Comparison of ENCODE assay signal across 22 cellular contexts in genomic region chr9:69190866-69191672, GRCh38. TPM values are rescaled to one million over a fixed set of nuclear protein-coding genes. Genes with fewer than 3 reads are reported as not detected.
A peak's percentile ranks its signal among the peaks of the same experiment; 100 is the strongest.
DNase-seq lines count a peak whose midpoint lies in the region; ATAC-seq and TF ChIP-seq lines count a peak whose summit lies in the region.
"Had no signal": no experiment of that assay in that cellular context is flagged by ENCODE, and none has a peak within 500 bp of the region (broad histone marks: within the 10 kb centered on the region; RNA-seq: fewer than 3 reads in every experiment).

No MANE protein-coding gene starts in this region.

- peak overlapping the region; percentile 28; the same call in 1 of the 2 replicates for H3K4me2 ChIP-seq in OCI-LY3 (ENCODE audit: low read length)
- H3K4me2 ChIP-seq: A549 had no signal

- peaks cover 35% of the 10 kb centered on the region for H3K4me1 Mint-ChIP-seq in activated CD4-positive, alpha-beta T cell treated with anti-CD3 and anti-CD28 coated beads, Interleukin-2, amount 10 ng/mL, durations not matched to agents 7 days and 5 days
- H3K4me1 Mint-ChIP-seq in activated CD4-positive, alpha-beta T cell treated with anti-CD3 and anti-CD28 coated beads for 36 hours = peaks cover 19% of the 10 kb centered on the region
- no peaks in the 10 kb centered on the region for H3K4me1 Mint-ChIP-seq in glutamatergic neuron (ENCODE audit: low read depth, unreplicated experiment)
- H3K4me1 Mint-ChIP-seq: immature natural killer cell, natural killer cell had no signal

- H3K27me3 Mint-ChIP-seq in activated CD4-positive, alpha-beta T cell treated with anti-CD3 and anti-CD28 coated beads, Interleukin-2, amount 10 ng/mL, durations not matched to agents 7 days and 5 days = no peaks in the 10 kb centered on the region
- H3K27me3 Mint-ChIP-seq in activated CD4-positive, alpha-beta T cell treated with anti-CD3 and anti-CD28 coated beads for 36 hours = no peaks in the 10 kb centered on the region
- H3K27me3 Mint-ChIP-seq in glutamatergic neuron (ENCODE audit: unreplicated experiment) = no peaks in the 10 kb centered on the region
- H3K27me3 Mint-ChIP-seq: activated naive CD8-positive, alpha-beta T cell treated with anti-CD3 and anti-CD28 coated beads for 36 hours; memory B cell; stimulated activated memory B cell treated with anti-CD40 and anti-IgM and Interleukin-4, amounts not matched to agents 10 μg/mL and 1 μg/mL and 100 μg/mL, for 72 hours had no signal

- CTCF ChIA-PET in activated CD4-positive, alpha-beta T cell treated with anti-CD3 and anti-CD28 coated beads, Interleukin-2, amount 10 ng/mL, durations not matched to agents 7 days and 5 days (lab: Charles Lee) = interaction anchor here (0.8 to 5.0 kb wide), 5 partner anchors 10 to 137 kb away, joined by 3 to 36 read pairs (median 6); no protein-coding TSS in a partner anchor
- CTCF ChIA-PET in activated CD4-positive, alpha-beta T cell treated with anti-CD3 and anti-CD28 coated beads for 36 hours (lab: Charles Lee) = interaction anchor here (0.6 to 11.6 kb wide), 8 partner anchors 13 to 227 kb away, joined by 3 to 139 read pairs (median 4); partner anchors contain the start of gene FXN

- peaks cover 4% of the 10 kb centered on the region for H3K36me3 ChIP-seq in OCI-LY3 (replicated peaks; ENCODE audit: low read depth, low read length)
- H3K36me3 ChIP-seq: brain microvascular endothelial cell had no signal

- no peak overlapping the region for H3K4me3 Mint-ChIP-seq in activated CD4-positive, alpha-beta T cell treated with anti-CD3 and anti-CD28 coated beads, Interleukin-2, amount 10 ng/mL, durations not matched to agents 7 days and 5 days
- H3K4me3 Mint-ChIP-seq in activated CD4-positive, alpha-beta T cell treated with anti-CD3 and anti-CD28 coated beads for 36 hours = no peak overlapping the region
- no peak overlapping the region for H3K4me3 Mint-ChIP-seq in glutamatergic neuron (ENCODE audit: unreplicated experiment)
- H3K4me3 Mint-ChIP-seq: activated naive CD8-positive, alpha-beta T cell treated with anti-CD3 and anti-CD28 coated beads for 36 hours; activated T-cell treated with anti-CD3 and anti-CD28 coated beads, Interleukin-2, amount 50 U/mL, for 4 hours; immature natural killer cell; memory B cell; natural killer cell; stimulated activated memory B cell treated with anti-CD40 and anti-IgM and Interleukin-4, amounts not matched to agents 10 μg/mL and 1 μg/mL and 100 μg/mL, for 72 hours had no signal

- H4K20me1 ChIP-seq in OCI-LY3 (ENCODE audit: insufficient read depth, low read length) = peaks cover 94% of the 10 kb centered on the region

- H3K27me3 ChIP-seq in OCI-LY3 (ENCODE audit: low read depth, low read length) = no peaks in the 10 kb centered on the region
- H3K27me3 ChIP-seq: brain microvascular endothelial cell had no signal

- no peaks in the 10 kb centered on the region for H3K9me3 ChIP-seq in OCI-LY3 (ENCODE audit: insufficient read depth, low read length)
- H3K9me3 ChIP-seq: A549, psoas muscle had no signal

- H3K9ac ChIP-seq in OCI-LY3 (ENCODE audit: low read length) = no peak overlapping the region

- no peak for ATAC-seq in activated CD4-positive, alpha-beta T cell treated with anti-CD3 and anti-CD28 coated beads for 36 hours
- no peak for ATAC-seq in GM18519 (IDR thresholded peaks at IDR 0.05; ENCODE audit: low FRiP score, unreplicated experiment)
- ATAC-seq: A549; activated T-cell treated with anti-CD3 and anti-CD28 coated beads, Interleukin-2, amount 50 U/mL, for 4 hours; K562; natural killer cell; psoas muscle; stimulated activated memory B cell treated with anti-CD40 and anti-IgM and Interleukin-4, amounts not matched to agents 10 μg/mL and 1 μg/mL and 100 μg/mL, for 72 hours had no signal

- H3K36me3 Mint-ChIP-seq in activated CD4-positive, alpha-beta T cell treated with anti-CD3 and anti-CD28 coated beads, Interleukin-2, amount 10 ng/mL, durations not matched to agents 7 days and 5 days (ENCODE audit: low read depth) = no peaks in the 10 kb centered on the region
- no peaks in the 10 kb centered on the region for H3K36me3 Mint-ChIP-seq in activated CD4-positive, alpha-beta T cell treated with anti-CD3 and anti-CD28 coated beads for 36 hours (ENCODE audit: low read depth)
- no peaks in the 10 kb centered on the region for H3K36me3 Mint-ChIP-seq in glutamatergic neuron (ENCODE audit: unreplicated experiment)
- H3K36me3 Mint-ChIP-seq: activated naive CD8-positive, alpha-beta T cell treated with anti-CD3 and anti-CD28 coated beads for 36 hours; immature natural killer cell; memory B cell; natural killer cell; stimulated activated memory B cell treated with anti-CD40 and anti-IgM and Interleukin-4, amounts not matched to agents 10 μg/mL and 1 μg/mL and 100 μg/mL, for 72 hours had no signal

- peak overlapping the region; percentile 48 for H3K27ac Mint-ChIP-seq in activated CD4-positive, alpha-beta T cell treated with anti-CD3 and anti-CD28 coated beads, Interleukin-2, amount 10 ng/mL, durations not matched to agents 7 days and 5 days
- H3K27ac Mint-ChIP-seq in activated CD4-positive, alpha-beta T cell treated with anti-CD3 and anti-CD28 coated beads for 36 hours = no peak overlapping the region
- H3K27ac Mint-ChIP-seq in glutamatergic neuron (ENCODE audit: unreplicated experiment) = no peak overlapping the region
- H3K27ac Mint-ChIP-seq: activated naive CD8-positive, alpha-beta T cell treated with anti-CD3 and anti-CD28 coated beads for 36 hours; memory B cell; natural killer cell; stimulated activated memory B cell treated with anti-CD40 and anti-IgM and Interleukin-4, amounts not matched to agents 10 μg/mL and 1 μg/mL and 100 μg/mL, for 72 hours had no signal

- no peak for DNase-seq in activated CD4-positive, alpha-beta T cell treated with anti-CD3 and anti-CD28 coated beads, Interleukin-2, amount 10 ng/mL, durations not matched to agents 7 days and 5 days
- DNase-seq in activated CD4-positive, alpha-beta T cell treated with anti-CD3 and anti-CD28 coated beads for 36 hours = no peak
- DNase-seq in fibroblast of villous mesenchyme (ENCODE audit: low read depth) (peak; percentile 52), glutamatergic neuron (no peak), GM10266 (ENCODE audit: extremely low spot score) (no peak)
- DNase-seq: activated naive CD8-positive, alpha-beta T cell treated with anti-CD3 and anti-CD28 coated beads for 36 hours; activated T-cell treated with anti-CD3 and anti-CD28 coated beads, Interleukin-2, amount 50 U/mL, for 4 hours; brain microvascular endothelial cell; DMS79 treated with DMSO at 0.1 percent for 48 hours; immature natural killer cell; natural killer cell; NCI-H1105; NCI-H2171; psoas muscle had no signal

- no peaks in the 10 kb centered on the region for H3K9me3 Mint-ChIP-seq in activated CD4-positive, alpha-beta T cell treated with anti-CD3 and anti-CD28 coated beads, Interleukin-2, amount 10 ng/mL, durations not matched to agents 7 days and 5 days
- no peaks in the 10 kb centered on the region for H3K9me3 Mint-ChIP-seq in activated CD4-positive, alpha-beta T cell treated with anti-CD3 and anti-CD28 coated beads for 36 hours (ENCODE audit: low read depth)
- H3K9me3 Mint-ChIP-seq in glutamatergic neuron (ENCODE audit: unreplicated experiment) = no peaks in the 10 kb centered on the region
- H3K9me3 Mint-ChIP-seq: activated naive CD8-positive, alpha-beta T cell treated with anti-CD3 and anti-CD28 coated beads for 36 hours; activated T-cell treated with anti-CD3 and anti-CD28 coated beads, Interleukin-2, amount 50 U/mL, for 4 hours; immature natural killer cell; memory B cell; natural killer cell; stimulated activated memory B cell treated with anti-CD40 and anti-IgM and Interleukin-4, amounts not matched to agents 10 μg/mL and 1 μg/mL and 100 μg/mL, for 72 hours had no signal

- intact Hi-C loops in activated CD4-positive, alpha-beta T cell treated with anti-CD3 and anti-CD28 coated beads for 36 hours (cut with DNase I, micrococcal nuclease) = loop anchor here in 1 of 2 experiments (10.0 kb wide), 1 partner anchor 606 kb away; no protein-coding TSS in a partner anchor

- H3K27ac ChIP-seq in OCI-LY3 (ENCODE audit: low read length) = no peak overlapping the region
- peak overlapping the region; percentile 40 for H3K27ac ChIP-seq in temporal lobe (ENCODE audit: low read depth, low read length)
- H3K27ac ChIP-seq: A549, brain microvascular endothelial cell, epithelial cell of prostate, psoas muscle had no signal

- H3K79me2 ChIP-seq in OCI-LY3 (ENCODE audit: low read length) = peaks cover 94% of the 10 kb centered on the region

- POLR2A ChIA-PET in activated CD4-positive, alpha-beta T cell treated with anti-CD3 and anti-CD28 coated beads, Interleukin-2, amount 10 ng/mL, durations not matched to agents 7 days and 5 days (lab: Charles Lee) = no interaction called here
- POLR2A ChIA-PET in activated CD4-positive, alpha-beta T cell treated with anti-CD3 and anti-CD28 coated beads for 36 hours (lab: Charles Lee) = no interaction called here

- no peak overlapping the region for H2AFZ ChIP-seq in OCI-LY3 (ENCODE audit: low read depth, low read length)

- peaks cover 37% of the 10 kb centered on the region for H3K4me1 ChIP-seq in OCI-LY3 (ENCODE audit: low read length)
- H3K4me1 ChIP-seq: A549 had no signal

- TF ChIP-seq CTCF in OCI-LY3 (IDR thresholded peaks at IDR 0.05; ENCODE audit: low read depth, low read length) (no peak), fibroblast of villous mesenchyme (IDR thresholded peaks at IDR 0.05; ENCODE audit: insufficient read depth, low read depth, low read length) (no peak), glutamatergic neuron (IDR thresholded peaks at IDR 0.05; ENCODE audit: partially characterized antibody, unreplicated experiment) (no peak), GM10266 (IDR thresholded peaks at IDR 0.05; ENCODE audit: control insufficient read depth, insufficient read depth, low read depth, missing control alignments) (no peak)

- H3K4me3 ChIP-seq in OCI-LY3 (ENCODE audit: low read length) (no peak overlapping the region), fibroblast of villous mesenchyme (ENCODE audit: low read depth, low read length) (no peak overlapping the region)
- H3K4me3 ChIP-seq: A549, K562, psoas muscle had no signal

RNA-seq across cellular contexts. Expression of gene TJP2, which starts 17.0 kb away (rescaled TPM):
- 10 to 100 TPM; 21.4 to 24.5 TPM for total RNA-seq in activated CD4-positive, alpha-beta T cell treated with anti-CD3 and anti-CD28 coated beads, Interleukin-2, amount 10 ng/mL, durations not matched to agents 7 days and 5 days
- 10 to 100 TPM in 1 of 2 experiments, 1 to 10 TPM in 1; 8.4 to 10.0 TPM for total RNA-seq in activated CD4-positive, alpha-beta T cell treated with anti-CD3 and anti-CD28 coated beads for 36 hours
- total RNA-seq in fibroblast of villous mesenchyme = 15.1 and 18.1 TPM in 2 replicates
- 5.9 TPM for total RNA-seq in temporal lobe
- total RNA-seq in glutamatergic neuron (ENCODE audit: unreplicated experiment) = 6.0 TPM
